In the genomic region with DNA sequence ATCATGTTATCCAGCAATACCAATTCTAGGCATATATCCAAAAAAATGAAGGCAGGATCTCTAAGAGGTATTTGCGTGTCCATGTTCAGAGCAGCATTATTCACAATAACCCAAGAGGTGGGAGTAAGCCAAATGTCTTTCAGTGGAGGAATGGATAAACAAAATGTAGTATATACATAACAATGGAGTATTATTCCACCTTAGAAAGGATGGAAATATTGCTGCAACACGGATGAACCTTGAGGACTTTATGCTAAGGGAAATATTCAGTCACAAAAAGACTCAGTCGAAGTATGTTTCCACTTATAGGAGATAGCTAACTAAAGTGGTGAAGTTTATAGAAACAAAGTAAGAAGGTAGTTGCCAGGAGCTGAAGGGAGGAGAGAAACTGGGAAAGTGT, we compare ENCODE assay signal across 7 cellular contexts.
"Had no signal": no experiment of that assay in that cellular context is flagged by ENCODE, and none has a peak within 500 bp of the region (broad histone marks: within the 10 kb centered on the region; RNA-seq: fewer than 3 reads in every experiment).

No MANE protein-coding gene starts in this region.

- DNase-seq: GM23248, GOT3, H7, HCEC 1CT, KBM-7 had no signal

- H3K4me3 ChIP-seq: GM23248 had no signal

- FAIRE-seq: HTR-8/SVneo had no signal

- H2AFZ ChIP-seq: GM23248 had no signal

- H3K9ac ChIP-seq: GM23248 had no signal

- H3K4me3 Mint-ChIP-seq: IgD-negative memory B cell had no signal

- H3K4me1 Mint-ChIP-seq: IgD-negative memory B cell had no signal

- H3K27ac Mint-ChIP-seq: IgD-negative memory B cell had no signal

- H3K27ac ChIP-seq: GM23248 had no signal

- H3K27me3 Mint-ChIP-seq: IgD-negative memory B cell had no signal
